ENCODE assay signal across 22 cellular contexts in genomic region chr6:17494919-17495318, GRCh38.
DNase-seq lines count a peak whose midpoint lies in the region; ATAC-seq, FAIRE-seq and TF ChIP-seq lines count a peak whose summit lies in the region.
"Had no signal": no experiment of that assay in that cellular context is flagged by ENCODE, and none has a peak within 500 bp of the region (broad histone marks: within the 10 kb centered on the region; RNA-seq: fewer than 3 reads in every experiment).

No MANE protein-coding gene starts in this region.

- 32 to 89% (median 33%) methylated on average over 2 of the region's 2 CpGs for WGBS in psoas muscle, 3 donors

- H3K4me3 ChIP-seq in endothelial cell of umbilical vein (replicated peaks in 1 of 3; ENCODE audit: insufficient read depth in 1 of 3, low read depth in 1 of 3, low read length in 3 of 3): no peak overlapping the region
- H3K4me3 ChIP-seq in psoas muscle: no peak overlapping the region
- H3K4me3 ChIP-seq in tibial artery: no peak overlapping the region
- H3K4me3 ChIP-seq: GM23338 had no signal

- no peak overlapping the region for H3K4me3 Mint-ChIP-seq in T-helper 17 cell
- H3K4me3 Mint-ChIP-seq: CD14-positive monocyte, GM23338, IgD-negative memory B cell had no signal

- CTCF ChIA-PET in endothelial cell of umbilical vein (lab: Charles Lee): interaction anchor here (1.9 to 4.7 kb wide), 2 partner anchors 10 to 89 kb away, joined by 5 to 27 read pairs; no protein-coding TSS in a partner anchor

- no peak overlapping the region for H3K27ac Mint-ChIP-seq in T-helper 17 cell
- H3K27ac Mint-ChIP-seq: CD14-positive monocyte, GM23338, IgD-negative memory B cell had no signal

- no peak overlapping the region for H3K9ac ChIP-seq in endothelial cell of umbilical vein (replicated peaks; ENCODE audit: extremely low read depth, insufficient read depth, low read length)

- intact Hi-C loops in endothelial cell of umbilical vein (cut with micrococcal nuclease): loop anchor here (5.0 to 10.0 kb wide), 2 partner anchors 437 to 1280 kb away; no protein-coding TSS in a partner anchor
- intact Hi-C loops in psoas muscle (cut with DNase I): no loop called here
- intact Hi-C loops in tibial artery (cut with DNase I; ENCODE audit: low total_unique reads): no loop called here

- no TSS peak for BruUV-seq in endothelial cell of umbilical vein (replicated peaks; lab: Mats Ljungman, UMichigan)

- ATAC-seq in psoas muscle: no peak
- no peak for ATAC-seq in GM18502 (IDR thresholded peaks at IDR 0.05; ENCODE audit: poor library complexity, unreplicated experiment)
- no peak for ATAC-seq in T-helper 17 cell
- ATAC-seq: GM23338 had no signal

- H3K4me1 Mint-ChIP-seq in T-helper 17 cell: peaks cover 6% of the 10 kb centered on the region
- H3K4me1 Mint-ChIP-seq: CD14-positive monocyte had no signal

- H3K9me1 ChIP-seq in endothelial cell of umbilical vein (replicated peaks; ENCODE audit: control insufficient read depth, extremely low read depth, insufficient read depth, low read length): no peaks in the 10 kb centered on the region

- FAIRE-seq in endothelial cell of umbilical vein (lab: Jason Lieb, UNC): no peak
- FAIRE-seq: GM19239 had no signal

- H3K36me3 ChIP-seq in endothelial cell of umbilical vein (ENCODE audit: control insufficient read depth in 2 of 2, extremely low read depth in 1 of 2, insufficient read depth in 2 of 2, low read length in 2 of 2) (no peaks in the 10 kb centered on the region), psoas muscle (ENCODE audit: insufficient read depth in 1 of 2, low read depth in 1 of 2) (peaks cover 0 to 4% of the 10 kb centered on the region in 2 donors), tibial artery (no peaks in the 10 kb centered on the region)

- no peaks in the 10 kb centered on the region for H4K20me1 ChIP-seq in endothelial cell of umbilical vein (replicated peaks; ENCODE audit: control insufficient read depth, extremely low read depth, insufficient read depth, low read length)

- no peak overlapping the region for H2AFZ ChIP-seq in endothelial cell of umbilical vein (ENCODE audit: low read depth, low read length)
- H2AFZ ChIP-seq: GM23338 had no signal

- dilution Hi-C loops in endothelial cell of umbilical vein (cut with MboI; ENCODE audit: extremely low pct_ligation_motif_present, low sequenced_read_pairs): no loop called here

- H3K9me3 ChIP-seq in endothelial cell of umbilical vein (replicated peaks; ENCODE audit: control insufficient read depth, insufficient read depth, low read length): no peaks in the 10 kb centered on the region
- no peaks in the 10 kb centered on the region for H3K9me3 ChIP-seq in psoas muscle
- H3K9me3 ChIP-seq in tibial artery: no peaks in the 10 kb centered on the region
- H3K9me3 ChIP-seq in T-helper 17 cell (ENCODE audit: control insufficient read depth, low read length, poor library complexity, severe bottlenecking): no peaks in the 10 kb centered on the region

- POLR2A ChIA-PET in endothelial cell of umbilical vein (lab: Charles Lee): no interaction called here

- peak; percentile 24 for DNase-seq in DMS53 (lab: John Stamatoyannopoulos, UW)
- no peak for DNase-seq in DMS53 treated with DMSO at 0.1 percent for 48 hours (lab: John Stamatoyannopoulos, UW; ENCODE audit: unreplicated experiment)
- DNase-seq in endothelial cell of umbilical vein (ENCODE audit: low read depth, low spot score): peak; percentile 75
- DNase-seq in psoas muscle: no peak
- DNase-seq in tibial artery: no peak
- no peak for DNase-seq in hepatic stellate cell (ENCODE audit: low spot score)
- DNase-seq in T-helper 17 cell: no peak
- DNase-seq: AML-193, GDM1, HCEC 1CT, Karpas-422, NCI-H1105, NCI-H1694, NCI-H2107, NCI-H226, NCI-H524 had no signal

- peaks cover 69% of the 10 kb centered on the region for H3K27me3 Mint-ChIP-seq in T-helper 17 cell

- no peaks in the 10 kb centered on the region for H3K36me3 Mint-ChIP-seq in T-helper 17 cell (ENCODE audit: low read depth)
- H3K36me3 Mint-ChIP-seq: CD14-positive monocyte, IgD-negative memory B cell had no signal

- H3K79me2 ChIP-seq in endothelial cell of umbilical vein (ENCODE audit: control insufficient read depth, insufficient read depth, low read length): no peaks in the 10 kb centered on the region

- H3K27ac ChIP-seq in endothelial cell of umbilical vein (ENCODE audit: insufficient read depth, low read depth, low read length) (peak overlapping the region; percentile 94), psoas muscle (peak overlapping the region; percentile 72), tibial artery (peak overlapping the region; percentile 53 to 68)
- H3K27ac ChIP-seq: 22Rv1 had no signal

- peak overlapping the region; percentile 16 for H3K4me2 ChIP-seq in endothelial cell of umbilical vein (ENCODE audit: insufficient read depth, low read length)
- H3K4me2 ChIP-seq: GM23338 had no signal

- TF ChIP-seq POLR2A in endothelial cell of umbilical vein (IDR thresholded peaks at IDR 0.05; ENCODE audit: low read depth, low read length): no peak

- no peak for TF ChIP-seq CTCF in endothelial cell of umbilical vein (IDR thresholded peaks at IDR 0.05; ENCODE audit: extremely low read depth in 1 of 2, insufficient read depth in 1 of 2, low read depth in 1 of 2, low read length in 2 of 2)
- TF ChIP-seq CTCF in psoas muscle (IDR thresholded peaks at IDR 0.05): no peak
- TF ChIP-seq CTCF in tibial artery (IDR thresholded peaks at IDR 0.05): no peak

- H3K4me1 ChIP-seq in endothelial cell of umbilical vein (ENCODE audit: control insufficient read depth, extremely low read depth, insufficient read depth, low read length): peaks cover 77% of the 10 kb centered on the region
- H3K4me1 ChIP-seq in psoas muscle: peaks cover 46% of the 10 kb centered on the region
- peaks cover 0 to 49% (median 27%) of the 10 kb centered on the region in 4 donors for H3K4me1 ChIP-seq in tibial artery

- H3K27me3 ChIP-seq in endothelial cell of umbilical vein (ENCODE audit: control insufficient read depth in 2 of 2, insufficient read depth in 2 of 2, low read length in 2 of 2): no peaks in the 10 kb centered on the region
- H3K27me3 ChIP-seq in psoas muscle (ENCODE audit: insufficient read depth in 3 of 3, low read length in 2 of 3): no peaks in the 10 kb centered on the region
- no peaks in the 10 kb centered on the region for H3K27me3 ChIP-seq in tibial artery

TF ChIP-seq in endothelial cell of umbilical vein, 7 proteins besides CTCF, POLR2A, EP300 and RAD21:
- TF ChIP-seq GATA2 (IDR thresholded peaks at IDR 0.05; ENCODE audit: insufficient read depth, insufficient read length, low read depth, low read length): peak; percentile 30
- peak; percentile 68 for TF ChIP-seq FOS (IDR thresholded peaks at IDR 0.05; ENCODE audit: borderline replicate concordance, insufficient read depth, low read length)
- TF ChIP-seq EZH2 (IDR thresholded peaks at IDR 0.05; ENCODE audit: borderline replicate concordance, low read depth, low read length, severe bottlenecking): no peak
- TF ChIP-seq JUN (IDR thresholded peaks at IDR 0.05; ENCODE audit: borderline replicate concordance, insufficient read depth, insufficient read length, low read depth): peak; percentile 55

Comparison
In these comparisons a context has a peak if more than half of its experiments do, and no peak if none do; other contexts are left out.
1. DNase-seq: peak in DMS53 (single experiment) and endothelial cell of umbilical vein (single experiment); none in DMS53 treated with DMSO at 0.1 percent for 48 hours (single experiment), psoas muscle (0 of 2), tibial artery (0 of 2), hepatic stellate cell (single experiment) and T-helper 17 cell (0 of 3).
2. Peak in every context shown above with its lines, with median percentiles within 50 percentile points of each other: H3K27ac ChIP-seq.